ENCODE assay signal across 1 cellular context in genomic region chr10:3785251-3785848, GRCh38.
TF ChIP-seq lines count a peak whose summit lies in the region.

No MANE protein-coding gene starts in this region.

TF ChIP-seq in HepG2, 621 proteins besides CTCF, POLR2A, EP300 and RAD21 (continued from another document and continues in another):
- TF ChIP-seq, protein P1, sequence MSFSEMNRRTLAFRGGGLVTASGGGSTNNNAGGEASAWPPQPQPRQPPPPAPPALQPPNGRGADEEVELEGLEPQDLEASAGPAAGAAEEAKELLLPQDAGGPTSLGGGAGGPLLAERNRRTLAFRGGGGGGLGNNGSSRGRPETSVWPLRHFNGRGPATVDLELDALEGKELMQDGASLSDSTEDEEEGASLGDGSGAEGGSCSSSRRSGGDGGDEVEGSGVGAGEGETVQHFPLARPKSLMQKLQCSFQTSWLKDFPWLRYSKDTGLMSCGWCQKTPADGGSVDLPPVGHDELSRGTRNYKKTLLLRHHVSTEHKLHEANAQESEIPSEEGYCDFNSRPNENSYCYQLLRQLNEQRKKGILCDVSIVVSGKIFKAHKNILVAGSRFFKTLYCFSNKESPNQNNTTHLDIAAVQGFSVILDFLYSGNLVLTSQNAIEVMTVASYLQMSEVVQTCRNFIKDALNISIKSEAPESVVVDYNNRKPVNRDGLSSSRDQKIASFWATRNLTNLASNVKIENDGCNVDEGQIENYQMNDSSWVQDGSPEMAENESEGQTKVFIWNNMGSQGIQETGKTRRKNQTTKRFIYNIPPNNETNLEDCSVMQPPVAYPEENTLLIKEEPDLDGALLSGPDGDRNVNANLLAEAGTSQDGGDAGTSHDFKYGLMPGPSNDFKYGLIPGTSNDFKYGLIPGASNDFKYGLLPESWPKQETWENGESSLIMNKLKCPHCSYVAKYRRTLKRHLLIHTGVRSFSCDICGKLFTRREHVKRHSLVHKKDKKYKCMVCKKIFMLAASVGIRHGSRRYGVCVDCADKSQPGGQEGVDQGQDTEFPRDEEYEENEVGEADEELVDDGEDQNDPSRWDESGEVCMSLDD (CRISPR knock-in tag; IDR thresholded peaks at IDR 0.05; ENCODE audit: borderline replicate concordance) = peak; percentile 38; the same call in 1 of the 2 replicates
- TF ChIP-seq HMG20A (CRISPR knock-in tag; IDR thresholded peaks at IDR 0.05; ENCODE audit: borderline replicate concordance) = peak; percentile 6; the same call in 1 of the 2 replicates
- peak; percentile 14; the same call in 1 of the 2 replicates for TF ChIP-seq AKAP8 (CRISPR knock-in tag; IDR thresholded peaks at IDR 0.05)
- TF ChIP-seq, protein P2, sequence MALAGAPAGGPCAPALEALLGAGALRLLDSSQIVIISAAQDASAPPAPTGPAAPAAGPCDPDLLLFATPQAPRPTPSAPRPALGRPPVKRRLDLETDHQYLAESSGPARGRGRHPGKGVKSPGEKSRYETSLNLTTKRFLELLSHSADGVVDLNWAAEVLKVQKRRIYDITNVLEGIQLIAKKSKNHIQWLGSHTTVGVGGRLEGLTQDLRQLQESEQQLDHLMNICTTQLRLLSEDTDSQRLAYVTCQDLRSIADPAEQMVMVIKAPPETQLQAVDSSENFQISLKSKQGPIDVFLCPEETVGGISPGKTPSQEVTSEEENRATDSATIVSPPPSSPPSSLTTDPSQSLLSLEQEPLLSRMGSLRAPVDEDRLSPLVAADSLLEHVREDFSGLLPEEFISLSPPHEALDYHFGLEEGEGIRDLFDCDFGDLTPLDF (CRISPR knock-in tag; IDR thresholded peaks at IDR 0.05) = peak; percentile 82
- peak; percentile 99 for TF ChIP-seq MEF2D (CRISPR knock-in tag; IDR thresholded peaks at IDR 0.05)
- TF ChIP-seq, protein P3, sequence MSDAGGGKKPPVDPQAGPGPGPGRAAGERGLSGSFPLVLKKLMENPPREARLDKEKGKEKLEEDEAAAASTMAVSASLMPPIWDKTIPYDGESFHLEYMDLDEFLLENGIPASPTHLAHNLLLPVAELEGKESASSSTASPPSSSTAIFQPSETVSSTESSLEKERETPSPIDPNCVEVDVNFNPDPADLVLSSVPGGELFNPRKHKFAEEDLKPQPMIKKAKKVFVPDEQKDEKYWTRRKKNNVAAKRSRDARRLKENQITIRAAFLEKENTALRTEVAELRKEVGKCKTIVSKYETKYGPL (CRISPR knock-in tag; IDR thresholded peaks at IDR 0.05) = peak; percentile 61; the same call in 1 of the 2 replicates
- TF ChIP-seq, protein P4, sequence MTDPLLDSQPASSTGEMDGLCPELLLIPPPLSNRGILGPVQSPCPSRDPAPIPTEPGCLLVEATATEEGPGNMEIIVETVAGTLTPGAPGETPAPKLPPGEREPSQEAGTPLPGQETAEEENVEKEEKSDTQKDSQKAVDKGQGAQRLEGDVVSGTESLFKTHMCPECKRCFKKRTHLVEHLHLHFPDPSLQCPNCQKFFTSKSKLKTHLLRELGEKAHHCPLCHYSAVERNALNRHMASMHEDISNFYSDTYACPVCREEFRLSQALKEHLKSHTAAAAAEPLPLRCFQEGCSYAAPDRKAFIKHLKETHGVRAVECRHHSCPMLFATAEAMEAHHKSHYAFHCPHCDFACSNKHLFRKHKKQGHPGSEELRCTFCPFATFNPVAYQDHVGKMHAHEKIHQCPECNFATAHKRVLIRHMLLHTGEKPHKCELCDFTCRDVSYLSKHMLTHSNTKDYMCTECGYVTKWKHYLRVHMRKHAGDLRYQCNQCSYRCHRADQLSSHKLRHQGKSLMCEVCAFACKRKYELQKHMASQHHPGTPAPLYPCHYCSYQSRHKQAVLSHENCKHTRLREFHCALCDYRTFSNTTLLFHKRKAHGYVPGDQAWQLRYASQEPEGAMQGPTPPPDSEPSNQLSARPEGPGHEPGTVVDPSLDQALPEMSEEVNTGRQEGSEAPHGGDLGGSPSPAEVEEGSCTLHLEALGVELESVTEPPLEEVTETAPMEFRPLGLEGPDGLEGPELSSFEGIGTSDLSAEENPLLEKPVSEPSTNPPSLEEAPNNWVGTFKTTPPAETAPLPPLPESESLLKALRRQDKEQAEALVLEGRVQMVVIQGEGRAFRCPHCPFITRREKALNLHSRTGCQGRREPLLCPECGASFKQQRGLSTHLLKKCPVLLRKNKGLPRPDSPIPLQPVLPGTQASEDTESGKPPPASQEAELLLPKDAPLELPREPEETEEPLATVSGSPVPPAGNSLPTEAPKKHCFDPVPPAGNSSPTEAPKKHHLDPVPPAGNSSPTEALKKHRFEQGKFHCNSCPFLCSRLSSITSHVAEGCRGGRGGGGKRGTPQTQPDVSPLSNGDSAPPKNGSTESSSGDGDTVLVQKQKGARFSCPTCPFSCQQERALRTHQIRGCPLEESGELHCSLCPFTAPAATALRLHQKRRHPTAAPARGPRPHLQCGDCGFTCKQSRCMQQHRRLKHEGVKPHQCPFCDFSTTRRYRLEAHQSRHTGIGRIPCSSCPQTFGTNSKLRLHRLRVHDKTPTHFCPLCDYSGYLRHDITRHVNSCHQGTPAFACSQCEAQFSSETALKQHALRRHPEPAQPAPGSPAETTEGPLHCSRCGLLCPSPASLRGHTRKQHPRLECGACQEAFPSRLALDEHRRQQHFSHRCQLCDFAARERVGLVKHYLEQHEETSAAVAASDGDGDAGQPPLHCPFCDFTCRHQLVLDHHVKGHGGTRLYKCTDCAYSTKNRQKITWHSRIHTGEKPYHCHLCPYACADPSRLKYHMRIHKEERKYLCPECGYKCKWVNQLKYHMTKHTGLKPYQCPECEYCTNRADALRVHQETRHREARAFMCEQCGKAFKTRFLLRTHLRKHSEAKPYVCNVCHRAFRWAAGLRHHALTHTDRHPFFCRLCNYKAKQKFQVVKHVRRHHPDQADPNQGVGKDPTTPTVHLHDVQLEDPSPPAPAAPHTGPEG (CRISPR knock-in tag; IDR thresholded peaks at IDR 0.05) = peak; percentile 69
- peak; percentile 18; the same call in 1 of the 2 replicates for TF ChIP-seq ZNF556 (CRISPR knock-in tag; IDR thresholded peaks at IDR 0.05; ENCODE audit: borderline replicate concordance)
- TF ChIP-seq ZNF343 (CRISPR knock-in tag; IDR thresholded peaks at IDR 0.05) = no peak
- TF ChIP-seq POLR2G (IDR thresholded peaks at IDR 0.05; ENCODE audit: low read depth, low read length) = peak; percentile 96
- peak; percentile 70; the same call in 1 of the 2 replicates for TF ChIP-seq ZNF446 (CRISPR knock-in tag; IDR thresholded peaks at IDR 0.05)
- peak; percentile 49 for TF ChIP-seq MAZ (IDR thresholded peaks at IDR 0.05; ENCODE audit: borderline replicate concordance, low read depth, low read length)
- TF ChIP-seq MAZ (CRISPR knock-in tag; IDR thresholded peaks at IDR 0.05; ENCODE audit: low read depth) = peak; percentile 87
- TF ChIP-seq, protein P5, sequence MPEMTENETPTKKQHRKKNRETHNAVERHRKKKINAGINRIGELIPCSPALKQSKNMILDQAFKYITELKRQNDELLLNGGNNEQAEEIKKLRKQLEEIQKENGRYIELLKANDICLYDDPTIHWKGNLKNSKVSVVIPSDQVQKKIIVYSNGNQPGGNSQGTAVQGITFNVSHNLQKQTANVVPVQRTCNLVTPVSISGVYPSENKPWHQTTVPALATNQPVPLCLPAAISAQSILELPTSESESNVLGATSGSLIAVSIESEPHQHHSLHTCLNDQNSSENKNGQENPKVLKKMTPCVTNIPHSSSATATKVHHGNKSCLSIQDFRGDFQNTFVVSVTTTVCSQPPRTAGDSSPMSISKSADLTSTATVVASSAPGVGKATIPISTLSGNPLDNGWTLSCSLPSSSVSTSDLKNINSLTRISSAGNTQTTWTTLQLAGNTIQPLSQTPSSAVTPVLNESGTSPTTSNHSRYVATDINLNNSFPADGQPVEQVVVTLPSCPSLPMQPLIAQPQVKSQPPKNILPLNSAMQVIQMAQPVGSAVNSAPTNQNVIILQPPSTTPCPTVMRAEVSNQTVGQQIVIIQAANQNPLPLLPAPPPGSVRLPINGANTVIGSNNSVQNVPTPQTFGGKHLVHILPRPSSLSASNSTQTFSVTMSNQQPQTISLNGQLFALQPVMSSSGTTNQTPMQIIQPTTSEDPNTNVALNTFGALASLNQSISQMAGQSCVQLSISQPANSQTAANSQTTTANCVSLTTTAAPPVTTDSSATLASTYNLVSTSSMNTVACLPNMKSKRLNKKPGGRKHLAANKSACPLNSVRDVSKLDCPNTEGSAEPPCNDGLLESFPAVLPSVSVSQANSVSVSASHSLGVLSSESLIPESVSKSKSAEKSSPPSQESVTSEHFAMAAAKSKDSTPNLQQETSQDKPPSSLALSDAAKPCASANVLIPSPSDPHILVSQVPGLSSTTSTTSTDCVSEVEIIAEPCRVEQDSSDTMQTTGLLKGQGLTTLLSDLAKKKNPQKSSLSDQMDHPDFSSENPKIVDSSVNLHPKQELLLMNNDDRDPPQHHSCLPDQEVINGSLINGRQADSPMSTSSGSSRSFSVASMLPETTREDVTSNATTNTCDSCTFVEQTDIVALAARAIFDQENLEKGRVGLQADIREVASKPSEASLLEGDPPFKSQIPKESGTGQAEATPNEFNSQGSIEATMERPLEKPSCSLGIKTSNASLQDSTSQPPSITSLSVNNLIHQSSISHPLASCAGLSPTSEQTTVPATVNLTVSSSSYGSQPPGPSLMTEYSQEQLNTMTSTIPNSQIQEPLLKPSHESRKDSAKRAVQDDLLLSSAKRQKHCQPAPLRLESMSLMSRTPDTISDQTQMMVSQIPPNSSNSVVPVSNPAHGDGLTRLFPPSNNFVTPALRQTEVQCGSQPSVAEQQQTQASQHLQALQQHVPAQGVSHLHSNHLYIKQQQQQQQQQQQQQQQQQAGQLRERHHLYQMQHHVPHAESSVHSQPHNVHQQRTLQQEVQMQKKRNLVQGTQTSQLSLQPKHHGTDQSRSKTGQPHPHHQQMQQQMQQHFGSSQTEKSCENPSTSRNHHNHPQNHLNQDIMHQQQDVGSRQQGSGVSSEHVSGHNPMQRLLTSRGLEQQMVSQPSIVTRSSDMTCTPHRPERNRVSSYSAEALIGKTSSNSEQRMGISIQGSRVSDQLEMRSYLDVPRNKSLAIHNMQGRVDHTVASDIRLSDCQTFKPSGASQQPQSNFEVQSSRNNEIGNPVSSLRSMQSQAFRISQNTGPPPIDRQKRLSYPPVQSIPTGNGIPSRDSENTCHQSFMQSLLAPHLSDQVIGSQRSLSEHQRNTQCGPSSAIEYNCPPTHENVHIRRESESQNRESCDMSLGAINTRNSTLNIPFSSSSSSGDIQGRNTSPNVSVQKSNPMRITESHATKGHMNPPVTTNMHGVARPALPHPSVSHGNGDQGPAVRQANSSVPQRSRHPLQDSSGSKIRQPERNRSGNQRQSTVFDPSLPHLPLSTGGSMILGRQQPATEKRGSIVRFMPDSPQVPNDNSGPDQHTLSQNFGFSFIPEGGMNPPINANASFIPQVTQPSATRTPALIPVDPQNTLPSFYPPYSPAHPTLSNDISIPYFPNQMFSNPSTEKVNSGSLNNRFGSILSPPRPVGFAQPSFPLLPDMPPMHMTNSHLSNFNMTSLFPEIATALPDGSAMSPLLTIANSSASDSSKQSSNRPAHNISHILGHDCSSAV (CRISPR knock-in tag; IDR thresholded peaks at IDR 0.05; ENCODE audit: borderline replicate concordance) = 0 out of 2 replicates have a peak, but pooled peaks have one; percentile 80
- TF ChIP-seq ZNF546 (CRISPR knock-in tag; conservative IDR thresholded peaks at IDR 0.05) = 0 out of 2 replicates have a peak, but pooled peaks have one; percentile 27
- 0 out of 2 replicates have a peak, but pooled peaks have one; percentile 2 for TF ChIP-seq ZNF777 (CRISPR knock-in tag; IDR thresholded peaks at IDR 0.05)
- TF ChIP-seq ZNF687 (CRISPR knock-in tag; IDR thresholded peaks at IDR 0.05) = peak; percentile 50; the same call in 1 of the 2 replicates
- TF ChIP-seq ZBTB49 (CRISPR knock-in tag; IDR thresholded peaks at IDR 0.05; ENCODE audit: borderline replicate concordance) = no peak
- TF ChIP-seq MTF1 (CRISPR knock-in tag; IDR thresholded peaks at IDR 0.05) = 0 out of 2 replicates have a peak, but pooled peaks have one; percentile 19
- 0 out of 2 replicates have a peak, but pooled peaks have one; percentile 41 for TF ChIP-seq ZNF12 (CRISPR knock-in tag; IDR thresholded peaks at IDR 0.05)
- no peak for TF ChIP-seq ZNF44 (CRISPR knock-in tag; IDR thresholded peaks at IDR 0.05)
- TF ChIP-seq, protein P6, sequence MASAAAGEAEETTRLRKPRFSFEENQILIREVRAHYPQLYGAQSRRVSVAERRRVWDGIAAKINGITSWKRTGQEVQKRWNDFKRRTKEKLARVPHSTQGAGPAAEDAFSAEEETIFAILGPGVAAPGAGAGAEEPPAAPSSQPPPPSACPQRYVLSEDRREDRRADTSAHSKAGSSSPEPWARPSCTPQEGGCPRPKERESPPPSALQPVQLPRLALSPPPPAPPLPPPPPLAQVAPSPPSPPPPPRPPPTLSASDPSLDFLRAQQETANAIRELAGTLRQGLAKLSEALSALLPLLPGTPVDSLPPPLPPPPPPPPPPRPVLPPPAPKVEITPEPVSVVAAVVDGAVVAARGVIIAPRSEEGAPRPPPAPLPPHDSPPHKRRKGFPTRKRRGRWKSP (CRISPR knock-in tag; IDR thresholded peaks at IDR 0.05) = peak; percentile 58; the same call in 1 of the 2 replicates
